Comparison of ENCODE assay signal across 8 cellular contexts in genomic region chr6:149923327-149923986, GRCh38. TPM values are rescaled to one million over a fixed set of nuclear protein-coding genes. Genes with fewer than 3 reads are reported as not detected.
DNase-seq lines count a peak whose midpoint lies in the region; ATAC-seq, FAIRE-seq and TF ChIP-seq lines count a peak whose summit lies in the region.

No MANE protein-coding gene starts in this region.

- H3K79me2 ChIP-seq in DND-41 (ENCODE audit: insufficient read depth, low read length): no peaks in the 10 kb centered on the region

- no peak overlapping the region for H3K9ac ChIP-seq in DND-41 (ENCODE audit: low read depth, low read length)

- DNase-seq in DND-41: no peak
- DNase-seq in T-helper 17 cell: no peak
- DNase-seq in foreskin fibroblast: no peak
- no peak for DNase-seq in prostate gland (ENCODE audit: low spot score)
- no peak for DNase-seq in RCC 7860 (ENCODE audit: low spot score)

- no peaks in the 10 kb centered on the region; the same call in none of the 2 replicates for H4K20me1 ChIP-seq in DND-41 (ENCODE audit: insufficient read depth, low read length)

- H3K9me3 ChIP-seq in DND-41 (ENCODE audit: insufficient read depth, low read length, severe bottlenecking) (no peaks in the 10 kb centered on the region), T-helper 17 cell (ENCODE audit: control insufficient read depth, low read length, poor library complexity, severe bottlenecking) (no peaks in the 10 kb centered on the region), prostate gland (no peaks in the 10 kb centered on the region)

- no peak overlapping the region for H2AFZ ChIP-seq in DND-41 (ENCODE audit: low read depth, low read length)

- no peak overlapping the region for H3K4me3 ChIP-seq in DND-41 (ENCODE audit: low read depth in 1 of 2, low read length in 2 of 2)
- peak overlapping the region; percentile 65 to 75 for H3K4me3 ChIP-seq in foreskin fibroblast (ENCODE audit: low read depth in 1 of 2, low read length in 2 of 2)
- peak overlapping the region; percentile 30 to 46 for H3K4me3 ChIP-seq in prostate gland

- FAIRE-seq in RCC 7860 (lab: Jason Lieb, UNC): no peak

- H3K4me1 ChIP-seq in DND-41 (ENCODE audit: insufficient read depth, low read length): peaks cover 7% of the 10 kb centered on the region; the same call in 1 of the 2 replicates
- no peaks in the 10 kb centered on the region for H3K4me1 ChIP-seq in prostate gland (replicated peaks)

- H3K36me3 ChIP-seq in DND-41 (ENCODE audit: insufficient read depth, low read length) (no peaks in the 10 kb centered on the region), prostate gland (no peaks in the 10 kb centered on the region)

- H3K36me3 Mint-ChIP-seq in T-helper 17 cell (ENCODE audit: low read depth): peaks cover 4% of the 10 kb centered on the region

- H3K27me3 Mint-ChIP-seq in T-helper 17 cell: peaks cover 90% of the 10 kb centered on the region

- peak overlapping the region; percentile 90 for H3K4me3 Mint-ChIP-seq in T-helper 17 cell

- no peak for TF ChIP-seq CTCF in DND-41 (IDR thresholded peaks at IDR 0.05; ENCODE audit: borderline replicate concordance, extremely low read depth, low read length, poor library complexity, severe bottlenecking)
- no peak for TF ChIP-seq CTCF in foreskin fibroblast (IDR thresholded peaks at IDR 0.05; ENCODE audit: low read depth, low read length)
- peak in 1 of 4 experiments; percentile 3 for TF ChIP-seq CTCF in prostate gland (IDR thresholded peaks at IDR 0.05)

- TF ChIP-seq POLR2A in prostate gland (IDR thresholded peaks at IDR 0.05): no peak

- H3K4me2 ChIP-seq in DND-41 (ENCODE audit: insufficient read depth, low read length): 0 out of 2 replicates have a peak overlapping the region, but pooled peaks have one; percentile 11

- H3K4me1 Mint-ChIP-seq in T-helper 17 cell: peaks cover 31% of the 10 kb centered on the region

- H3K27ac ChIP-seq in DND-41 (ENCODE audit: low read length) (no peak overlapping the region), prostate gland (no peak overlapping the region)

- ATAC-seq in DND-41 (ENCODE audit: insufficient read depth, low read depth) (no peak), T-helper 17 cell (peak; percentile 39), HG03342 (IDR thresholded peaks at IDR 0.05; ENCODE audit: unreplicated experiment) (no peak), HG03196 (IDR thresholded peaks at IDR 0.05; ENCODE audit: unreplicated experiment) (no peak), GM21529 (IDR thresholded peaks at IDR 0.05; ENCODE audit: unreplicated experiment) (no peak)

- peak overlapping the region; percentile 69 for H3K27ac Mint-ChIP-seq in T-helper 17 cell

- intact Hi-C loops in prostate gland (cut with DNase I): loop anchor here (10.0 kb wide), 2 partner anchors 199 to 359 kb away; partner anchors contain the start of gene GINM1

- H3K27me3 ChIP-seq in DND-41 (ENCODE audit: insufficient read depth, low read length, poor library complexity) (peaks cover 40% of the 10 kb centered on the region), prostate gland (replicated peaks; ENCODE audit: insufficient read depth) (no peaks in the 10 kb centered on the region)

- 27% methylated on average over 33 of the region's 33 CpGs for WGBS in prostate gland

RNA-seq across cellular contexts. Expression of gene RAET1G, which starts 0.5 kb away (rescaled TPM):
- total RNA-seq in T-helper 17 cell (not detected), prostate gland (1 to 10 TPM in 1 of 2 donors, not detected in 1; 4.4 TPM)

RNA-seq across cellular contexts. Expression of gene ULBP2, which starts 18.4 kb away (rescaled TPM):
- total RNA-seq in T-helper 17 cell (1 to 10 TPM; 2.8 to 3.7 TPM), prostate gland (under 1 TPM; 0.32 to 0.40 TPM)

RNA-seq across cellular contexts. Expression of gene RAET1E, which starts 25.5 kb away (rescaled TPM):
- total RNA-seq in T-helper 17 cell: under 1 TPM in 1 of 2 donors, not detected in 1; 0.55 TPM
- under 1 TPM; 0.23 to 0.77 TPM for total RNA-seq in prostate gland

RNA-seq across cellular contexts. Expression of gene ULBP1, which starts 40.3 kb away (rescaled TPM):
- total RNA-seq in T-helper 17 cell (under 1 TPM in 1 of 2 donors, not detected in 1; 0.20 TPM), prostate gland (1 to 10 TPM in 1 of 2 donors, not detected in 1; 2.8 TPM)

RNA-seq across cellular contexts. Expression of gene LRP11, which starts 59.3 kb away (rescaled TPM):
- total RNA-seq in T-helper 17 cell (1 to 10 TPM; 1.8 to 2.5 TPM), prostate gland (10 to 100 TPM; 52.7 to 76.3 TPM)

Comparison
In these comparisons a context has a peak if more than half of its experiments do, and no peak if none do; other contexts are left out.
1. H3K4me3 ChIP-seq: peak in foreskin fibroblast (2 of 2) and prostate gland (2 of 2); none in DND-41 (0 of 2).